ENCODE assay signal across 1 cellular context in genomic region chr11:45804806-45805304, GRCh38.
TF ChIP-seq lines count a peak whose summit lies in the region.

SLC35C1 (plus strand) TSS chr11:45805149; CDS start chr11:45805802, 653 bp downstream.

TF ChIP-seq in K562, 482 proteins besides CTCF, POLR2A, EP300 and RAD21 (continued from another document and continues in another):
- TF ChIP-seq ELK1 (CRISPR knock-in tag; IDR thresholded peaks at IDR 0.05) (no peak), SREBF1 (IDR thresholded peaks at IDR 0.05; ENCODE audit: borderline replicate concordance, low read depth, low read length) (no peak), ZNF431 (CRISPR knock-in tag; IDR thresholded peaks at IDR 0.05) (no peak), ZNF584 (CRISPR knock-in tag; IDR thresholded peaks at IDR 0.05; ENCODE audit: low read depth) (no peak), TFAP4 (CRISPR knock-in tag; IDR thresholded peaks at IDR 0.05; ENCODE audit: borderline replicate concordance) (peak; percentile 66; the same call in 1 of the 2 replicates), GABPB2 (CRISPR knock-in tag; conservative IDR thresholded peaks at IDR 0.05) (no peak), PHF8 (IDR thresholded peaks at IDR 0.05; ENCODE audit: borderline replicate concordance, low read length) (peak; percentile 50; the same call in 1 of the 2 replicates), ZNF124 (CRISPR knock-in tag; IDR thresholded peaks at IDR 0.05) (no peak), ZNF512 (tag; IDR thresholded peaks at IDR 0.05) (no peak), VEZF1 (CRISPR knock-in tag; IDR thresholded peaks at IDR 0.05) (peak; percentile 86), ZNF583 (CRISPR knock-in tag; IDR thresholded peaks at IDR 0.05) (no peak), ZNF316 (IDR thresholded peaks at IDR 0.05) (no peak), MAZ (CRISPR knock-in tag; conservative IDR thresholded peaks at IDR 0.05 in 1 of 2, IDR thresholded peaks at IDR 0.05 in 1 of 2) (peak; percentile 47 to 80; a peak in 3 of 4 replicates), USF1 (CRISPR knock-in tag; IDR thresholded peaks at IDR 0.05) (peak; percentile 84), MNT (conservative IDR thresholded peaks at IDR 0.05) (peak; percentile 91 to 95), TOE1 (IDR thresholded peaks at IDR 0.05; ENCODE audit: borderline replicate concordance) (peak; percentile 86; the same call in 1 of the 2 replicates), TOE1 (CRISPR knock-in tag; IDR thresholded peaks at IDR 0.05; ENCODE audit: borderline replicate concordance, low read depth) (no peak), ZBTB17 (CRISPR knock-in tag; IDR thresholded peaks at IDR 0.05) (0 out of 2 replicates have a peak, but pooled peaks have one; percentile 13), HMG20B (CRISPR knock-in tag; IDR thresholded peaks at IDR 0.05) (no peak), SUPT5H (IDR thresholded peaks at IDR 0.05) (peak; percentile 78), SAFB (IDR thresholded peaks at IDR 0.05; ENCODE audit: borderline replicate concordance, low read depth, low read length) (no peak), ERF (CRISPR knock-in tag; IDR thresholded peaks at IDR 0.05) (no peak), ZNF707 (CRISPR knock-in tag; conservative IDR thresholded peaks at IDR 0.05) (no peak), CREM (IDR thresholded peaks at IDR 0.05; ENCODE audit: low read depth) (peak; percentile 28; the same call in 1 of the 2 replicates), CGGBP1 (CRISPR knock-in tag; IDR thresholded peaks at IDR 0.05) (no peak), PCBP1 (IDR thresholded peaks at IDR 0.05; ENCODE audit: low read depth, low read length, poor library complexity, severe bottlenecking) (peak; percentile 59), MYC (IDR thresholded peaks at IDR 0.05; ENCODE audit: low read depth, low read length) (peak; percentile 72; the same call in 1 of the 2 replicates), MYC (CRISPR knock-in tag; IDR thresholded peaks at IDR 0.05; ENCODE audit: borderline replicate concordance, low read depth) (0 out of 2 replicates have a peak, but pooled peaks have one; percentile 35), ZBTB49 (CRISPR knock-in tag; IDR thresholded peaks at IDR 0.05; ENCODE audit: borderline replicate concordance) (no peak), ARID2 (IDR thresholded peaks at IDR 0.05) (no peak), ZNF830 (CRISPR knock-in tag; IDR thresholded peaks at IDR 0.05) (no peak), PHF20 (IDR thresholded peaks at IDR 0.05; ENCODE audit: partially characterized antibody) (peak; percentile 19), TAF7 (tag; IDR thresholded peaks at IDR 0.05) (no peak), PURB (CRISPR knock-in tag; IDR thresholded peaks at IDR 0.05; ENCODE audit: low read depth) (no peak), NR1H2 (CRISPR knock-in tag; IDR thresholded peaks at IDR 0.05) (no peak), ETV5 (CRISPR knock-in tag; IDR thresholded peaks at IDR 0.05; ENCODE audit: low read depth) (peak; percentile 50; the same call in 1 of the 2 replicates), JUN (IDR thresholded peaks at IDR 0.05; ENCODE audit: borderline replicate concordance, low read depth, low read length) (peak; percentile 35; the same call in 1 of the 2 replicates), JUN (CRISPR knock-in tag; IDR thresholded peaks at IDR 0.05; ENCODE audit: borderline replicate concordance) (no peak), EGR1 (conservative IDR thresholded peaks at IDR 0.05) (peak; percentile 54), PCBP2 (IDR thresholded peaks at IDR 0.05; ENCODE audit: low read depth, low read length, poor library complexity, severe bottlenecking) (no peak), ZBTB26 (CRISPR knock-in tag; IDR thresholded peaks at IDR 0.05) (no peak), ZNF354B (CRISPR knock-in tag; IDR thresholded peaks at IDR 0.05) (no peak), FOXM1 (IDR thresholded peaks at IDR 0.05; ENCODE audit: low read depth) (peak; percentile 57; the same call in 1 of the 2 replicates), FOXM1 (CRISPR knock-in tag; IDR thresholded peaks at IDR 0.05; ENCODE audit: low read depth) (no peak), RBM25 (IDR thresholded peaks at IDR 0.05; ENCODE audit: low read depth, low read length, severe bottlenecking) (no peak), PATZ1 (CRISPR knock-in tag; IDR thresholded peaks at IDR 0.05; ENCODE audit: borderline replicate concordance) (no peak), DDX20 (tag; IDR thresholded peaks at IDR 0.05; ENCODE audit: low read depth) (no peak), BDP1 (IDR thresholded peaks at IDR 0.05; ENCODE audit: insufficient read depth, insufficient read length) (no peak), ZBTB7A (IDR thresholded peaks at IDR 0.05; ENCODE audit: borderline replicate concordance, control insufficient read depth, low read depth, low read length) (peak; percentile 86; the same call in 1 of the 2 replicates), TCF3 (CRISPR knock-in tag; IDR thresholded peaks at IDR 0.05) (no peak), GABPA (tag; conservative IDR thresholded peaks at IDR 0.05; ENCODE audit: low read depth) (peak; percentile 71), ARNT (IDR thresholded peaks at IDR 0.05) (no peak), CTCFL (IDR thresholded peaks at IDR 0.05; ENCODE audit: borderline replicate concordance, insufficient read depth, low read depth, low read length, poor library complexity, severe bottlenecking) (peak; percentile 13), TAF1 (IDR thresholded peaks at IDR 0.05; ENCODE audit: control insufficient read depth, extremely low read depth, insufficient read depth, low read length, severe bottlenecking) (peak; percentile 68), HNRNPH1 (optimal IDR thresholded peaks at IDR 0.05; ENCODE audit: low read depth, low read length) (no peak), RUNX1 (IDR thresholded peaks at IDR 0.05; ENCODE audit: low read depth) (no peak)
